3 cellular contexts compared by ENCODE assay signal in the genomic region with DNA sequence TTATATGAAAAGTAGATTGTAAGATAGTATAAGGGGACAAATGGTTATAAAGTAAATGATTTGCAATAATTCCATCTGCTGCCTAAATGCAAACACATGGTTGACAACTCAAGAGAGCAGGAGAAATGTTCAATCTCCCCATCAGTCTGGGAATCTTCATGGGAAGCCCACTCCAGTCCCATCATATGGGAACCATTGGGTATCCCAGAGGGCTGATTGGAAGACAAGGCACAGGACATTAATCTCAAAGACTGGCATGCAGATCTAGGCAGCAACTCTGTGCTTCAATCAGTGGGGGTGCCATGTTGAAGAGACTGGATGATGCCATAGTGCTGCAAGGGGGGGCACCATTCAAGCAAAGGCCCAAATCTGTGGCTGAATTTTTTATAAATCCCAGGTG.
TF ChIP-seq lines count a peak whose summit lies in the region.

No MANE protein-coding gene starts in this region.

TF ChIP-seq in SK-N-SH, 30 proteins besides CTCF, POLR2A, EP300 and RAD21 (continued from another document):
- TF ChIP-seq NRF1 (IDR thresholded peaks at IDR 0.05; ENCODE audit: low read depth, low read length) (no peak), TCF12 (IDR thresholded peaks at IDR 0.05) (no peak), USF2 (IDR thresholded peaks at IDR 0.05; ENCODE audit: borderline replicate concordance, low read depth, low read length) (no peak), SIN3A (IDR thresholded peaks at IDR 0.05; ENCODE audit: borderline replicate concordance, low read depth, low read length) (no peak), FOXM1 (IDR thresholded peaks at IDR 0.05; ENCODE audit: low read depth) (no peak)

TF ChIP-seq in SK-N-SH treated with all-trans-retinoic acid at 6 μM for 48 hours, 23 proteins besides CTCF, POLR2A, EP300 and RAD21 (continued from another document):
- TF ChIP-seq, protein P1, sequence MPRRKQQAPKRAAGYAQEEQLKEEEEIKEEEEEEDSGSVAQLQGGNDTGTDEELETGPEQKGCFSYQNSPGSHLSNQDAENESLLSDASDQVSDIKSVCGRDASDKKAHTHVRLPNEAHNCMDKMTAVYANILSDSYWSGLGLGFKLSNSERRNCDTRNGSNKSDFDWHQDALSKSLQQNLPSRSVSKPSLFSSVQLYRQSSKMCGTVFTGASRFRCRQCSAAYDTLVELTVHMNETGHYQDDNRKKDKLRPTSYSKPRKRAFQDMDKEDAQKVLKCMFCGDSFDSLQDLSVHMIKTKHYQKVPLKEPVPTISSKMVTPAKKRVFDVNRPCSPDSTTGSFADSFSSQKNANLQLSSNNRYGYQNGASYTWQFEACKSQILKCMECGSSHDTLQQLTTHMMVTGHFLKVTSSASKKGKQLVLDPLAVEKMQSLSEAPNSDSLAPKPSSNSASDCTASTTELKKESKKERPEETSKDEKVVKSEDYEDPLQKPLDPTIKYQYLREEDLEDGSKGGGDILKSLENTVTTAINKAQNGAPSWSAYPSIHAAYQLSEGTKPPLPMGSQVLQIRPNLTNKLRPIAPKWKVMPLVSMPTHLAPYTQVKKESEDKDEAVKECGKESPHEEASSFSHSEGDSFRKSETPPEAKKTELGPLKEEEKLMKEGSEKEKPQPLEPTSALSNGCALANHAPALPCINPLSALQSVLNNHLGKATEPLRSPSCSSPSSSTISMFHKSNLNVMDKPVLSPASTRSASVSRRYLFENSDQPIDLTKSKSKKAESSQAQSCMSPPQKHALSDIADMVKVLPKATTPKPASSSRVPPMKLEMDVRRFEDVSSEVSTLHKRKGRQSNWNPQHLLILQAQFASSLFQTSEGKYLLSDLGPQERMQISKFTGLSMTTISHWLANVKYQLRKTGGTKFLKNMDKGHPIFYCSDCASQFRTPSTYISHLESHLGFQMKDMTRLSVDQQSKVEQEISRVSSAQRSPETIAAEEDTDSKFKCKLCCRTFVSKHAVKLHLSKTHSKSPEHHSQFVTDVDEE (CRISPR knock-in tag; IDR thresholded peaks at IDR 0.05) = no peak
- TF ChIP-seq SNAI2 (CRISPR knock-in tag; IDR thresholded peaks at IDR 0.05) = no peak
- TF ChIP-seq TOX (CRISPR knock-in tag; IDR thresholded peaks at IDR 0.05; ENCODE audit: borderline replicate concordance) = no peak
- TF ChIP-seq BACH2 (CRISPR knock-in tag; IDR thresholded peaks at IDR 0.05; ENCODE audit: borderline replicate concordance) = no peak
- TF ChIP-seq ZC3H10 (CRISPR knock-in tag; IDR thresholded peaks at IDR 0.05) = no peak
- TF ChIP-seq, protein P2, sequence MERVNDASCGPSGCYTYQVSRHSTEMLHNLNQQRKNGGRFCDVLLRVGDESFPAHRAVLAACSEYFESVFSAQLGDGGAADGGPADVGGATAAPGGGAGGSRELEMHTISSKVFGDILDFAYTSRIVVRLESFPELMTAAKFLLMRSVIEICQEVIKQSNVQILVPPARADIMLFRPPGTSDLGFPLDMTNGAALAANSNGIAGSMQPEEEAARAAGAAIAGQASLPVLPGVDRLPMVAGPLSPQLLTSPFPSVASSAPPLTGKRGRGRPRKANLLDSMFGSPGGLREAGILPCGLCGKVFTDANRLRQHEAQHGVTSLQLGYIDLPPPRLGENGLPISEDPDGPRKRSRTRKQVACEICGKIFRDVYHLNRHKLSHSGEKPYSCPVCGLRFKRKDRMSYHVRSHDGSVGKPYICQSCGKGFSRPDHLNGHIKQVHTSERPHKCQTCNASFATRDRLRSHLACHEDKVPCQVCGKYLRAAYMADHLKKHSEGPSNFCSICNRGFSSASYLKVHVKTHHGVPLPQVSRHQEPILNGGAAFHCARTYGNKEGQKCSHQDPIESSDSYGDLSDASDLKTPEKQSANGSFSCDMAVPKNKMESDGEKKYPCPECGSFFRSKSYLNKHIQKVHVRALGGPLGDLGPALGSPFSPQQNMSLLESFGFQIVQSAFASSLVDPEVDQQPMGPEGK (CRISPR knock-in tag; IDR thresholded peaks at IDR 0.05; ENCODE audit: borderline replicate concordance) = no peak
- no peak for TF ChIP-seq GLIS3 (CRISPR knock-in tag; IDR thresholded peaks at IDR 0.05)
- TF ChIP-seq ZNF8 (CRISPR knock-in tag; IDR thresholded peaks at IDR 0.05) = no peak
- no peak for TF ChIP-seq ISL1 (CRISPR knock-in tag; IDR thresholded peaks at IDR 0.05)
- TF ChIP-seq, protein P3, sequence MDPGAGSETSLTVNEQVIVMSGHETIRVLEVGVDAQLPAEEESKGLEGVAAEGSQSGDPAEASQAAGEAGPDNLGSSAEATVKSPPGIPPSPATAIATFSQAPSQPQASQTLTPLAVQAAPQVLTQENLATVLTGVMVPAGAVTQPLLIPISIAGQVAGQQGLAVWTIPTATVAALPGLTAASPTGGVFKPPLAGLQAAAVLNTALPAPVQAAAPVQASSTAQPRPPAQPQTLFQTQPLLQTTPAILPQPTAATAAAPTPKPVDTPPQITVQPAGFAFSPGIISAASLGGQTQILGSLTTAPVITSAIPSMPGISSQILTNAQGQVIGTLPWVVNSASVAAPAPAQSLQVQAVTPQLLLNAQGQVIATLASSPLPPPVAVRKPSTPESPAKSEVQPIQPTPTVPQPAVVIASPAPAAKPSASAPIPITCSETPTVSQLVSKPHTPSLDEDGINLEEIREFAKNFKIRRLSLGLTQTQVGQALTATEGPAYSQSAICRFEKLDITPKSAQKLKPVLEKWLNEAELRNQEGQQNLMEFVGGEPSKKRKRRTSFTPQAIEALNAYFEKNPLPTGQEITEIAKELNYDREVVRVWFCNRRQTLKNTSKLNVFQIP (CRISPR knock-in tag; IDR thresholded peaks at IDR 0.05; ENCODE audit: borderline replicate concordance, low read depth) = no peak
- TF ChIP-seq TCF4 (CRISPR knock-in tag; IDR thresholded peaks at IDR 0.05; ENCODE audit: borderline replicate concordance) = no peak
- no peak for TF ChIP-seq ZNF70 (CRISPR knock-in tag; IDR thresholded peaks at IDR 0.05)

TF ChIP-seq in GM23338, 12 proteins besides CTCF, POLR2A, EP300 and RAD21 (continued from another document):
- TF ChIP-seq, protein P4, sequence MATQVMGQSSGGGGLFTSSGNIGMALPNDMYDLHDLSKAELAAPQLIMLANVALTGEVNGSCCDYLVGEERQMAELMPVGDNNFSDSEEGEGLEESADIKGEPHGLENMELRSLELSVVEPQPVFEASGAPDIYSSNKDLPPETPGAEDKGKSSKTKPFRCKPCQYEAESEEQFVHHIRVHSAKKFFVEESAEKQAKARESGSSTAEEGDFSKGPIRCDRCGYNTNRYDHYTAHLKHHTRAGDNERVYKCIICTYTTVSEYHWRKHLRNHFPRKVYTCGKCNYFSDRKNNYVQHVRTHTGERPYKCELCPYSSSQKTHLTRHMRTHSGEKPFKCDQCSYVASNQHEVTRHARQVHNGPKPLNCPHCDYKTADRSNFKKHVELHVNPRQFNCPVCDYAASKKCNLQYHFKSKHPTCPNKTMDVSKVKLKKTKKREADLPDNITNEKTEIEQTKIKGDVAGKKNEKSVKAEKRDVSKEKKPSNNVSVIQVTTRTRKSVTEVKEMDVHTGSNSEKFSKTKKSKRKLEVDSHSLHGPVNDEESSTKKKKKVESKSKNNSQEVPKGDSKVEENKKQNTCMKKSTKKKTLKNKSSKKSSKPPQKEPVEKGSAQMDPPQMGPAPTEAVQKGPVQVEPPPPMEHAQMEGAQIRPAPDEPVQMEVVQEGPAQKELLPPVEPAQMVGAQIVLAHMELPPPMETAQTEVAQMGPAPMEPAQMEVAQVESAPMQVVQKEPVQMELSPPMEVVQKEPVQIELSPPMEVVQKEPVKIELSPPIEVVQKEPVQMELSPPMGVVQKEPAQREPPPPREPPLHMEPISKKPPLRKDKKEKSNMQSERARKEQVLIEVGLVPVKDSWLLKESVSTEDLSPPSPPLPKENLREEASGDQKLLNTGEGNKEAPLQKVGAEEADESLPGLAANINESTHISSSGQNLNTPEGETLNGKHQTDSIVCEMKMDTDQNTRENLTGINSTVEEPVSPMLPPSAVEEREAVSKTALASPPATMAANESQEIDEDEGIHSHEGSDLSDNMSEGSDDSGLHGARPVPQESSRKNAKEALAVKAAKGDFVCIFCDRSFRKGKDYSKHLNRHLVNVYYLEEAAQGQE (IDR thresholded peaks at IDR 0.05; ENCODE audit: unreplicated experiment) = no peak
- TF ChIP-seq ZNF114 (CRISPR knock-in tag; IDR thresholded peaks at IDR 0.05) (no peak), ZNF462 (CRISPR knock-in tag; IDR thresholded peaks at IDR 0.05) (no peak), ZNF331 (CRISPR knock-in tag; IDR thresholded peaks at IDR 0.05; ENCODE audit: low read depth) (no peak), STAT1 (IDR thresholded peaks at IDR 0.05; ENCODE audit: unreplicated experiment) (no peak)
TF ChIP-seq in GM23338: peak in this region for 0.
